Comparison of ENCODE assay signal across 1 cellular context in the genomic region with DNA sequence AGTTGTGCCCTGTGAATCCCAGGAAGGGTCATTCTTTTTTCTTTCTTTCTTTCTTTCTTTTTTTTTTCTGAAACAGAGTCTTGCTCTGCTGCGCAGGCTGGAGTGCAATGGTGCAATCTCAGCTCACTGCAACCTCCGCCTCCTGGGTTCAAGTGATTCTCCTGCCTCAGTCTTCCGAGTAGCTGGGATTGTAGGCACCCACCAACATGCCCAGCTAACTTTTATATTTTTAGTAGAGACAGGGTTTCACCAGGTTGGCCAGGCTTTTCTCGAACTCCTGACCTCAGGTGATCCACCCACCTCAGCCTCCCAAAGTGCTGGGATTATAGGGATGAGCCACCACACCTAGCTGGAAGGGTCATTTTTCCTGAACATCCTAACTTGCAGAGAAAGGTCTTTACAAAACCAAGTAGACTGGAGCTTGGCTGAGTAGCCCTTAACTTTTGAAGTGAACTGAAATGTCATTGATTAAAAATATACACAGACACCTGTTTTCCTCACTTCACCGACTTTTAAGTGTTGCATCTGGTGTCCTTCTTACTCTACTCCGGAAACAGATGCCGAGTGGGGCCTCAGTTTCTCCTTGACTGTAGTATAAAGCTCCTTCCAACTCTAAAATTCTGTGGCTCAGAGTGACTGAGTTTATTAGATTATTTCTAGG. TPM values are rescaled to one million over a fixed set of nuclear protein-coding genes. Genes with fewer than 3 reads are reported as not detected.
"Had no signal": no experiment of that assay in that cellular context is flagged by ENCODE, and none has a peak within 500 bp of the region (broad histone marks: within the 10 kb centered on the region; RNA-seq: fewer than 3 reads in every experiment).

No MANE protein-coding gene starts in this region.

RNA-seq across cellular contexts. Expression of a gene that starts 39.2 kb away (rescaled TPM):
- total RNA-seq: epithelial cell of proximal tubule had no signal
